In genomic region chr15:39609166-39609918, GRCh38 we compare ENCODE assay signal across 20 cellular contexts. TPM values are rescaled to one million over a fixed set of nuclear protein-coding genes. Genes with fewer than 3 reads are reported as not detected.
DNase-seq lines count a peak whose midpoint lies in the region; ATAC-seq and TF ChIP-seq lines count a peak whose summit lies in the region.
"Had no signal": no experiment of that assay in that cellular context is flagged by ENCODE, and none has a peak within 500 bp of the region (broad histone marks: within the 10 kb centered on the region; RNA-seq: fewer than 3 reads in every experiment).

No MANE protein-coding gene starts in this region.

- no peak overlapping the region for H3K27ac ChIP-seq in neural progenitor cell
- H3K27ac ChIP-seq: A549, RWPE1 had no signal

- no peak for ATAC-seq in effector memory CD8-positive, alpha-beta T cell (replicated peaks)
- ATAC-seq in left colon (peak; percentile 94), GM21723 (IDR thresholded peaks at IDR 0.05; ENCODE audit: unreplicated experiment) (no peak)
- ATAC-seq: A549 had no signal

- H3K9me3 ChIP-seq in neural progenitor cell (ENCODE audit: low read depth): peaks cover 6% of the 10 kb centered on the region
- H3K9me3 ChIP-seq: BE2C had no signal

- no peak overlapping the region for H2AFZ ChIP-seq in neural progenitor cell (replicated peaks)

- H3K4me3 Mint-ChIP-seq in effector memory CD8-positive, alpha-beta T cell: peak overlapping the region; percentile 37
- no peak overlapping the region for H3K4me3 Mint-ChIP-seq in neural progenitor cell

- H4K20me1 ChIP-seq in neural progenitor cell (ENCODE audit: low read depth): no peaks in the 10 kb centered on the region

- H3K4me1 ChIP-seq in neural progenitor cell: no peaks in the 10 kb centered on the region
- H3K4me1 ChIP-seq: A549, BE2C had no signal

- H3K27me3 ChIP-seq in neural progenitor cell: no peaks in the 10 kb centered on the region
- H3K27me3 ChIP-seq: BE2C had no signal

- H3K4me3 ChIP-seq in neural progenitor cell: no peak overlapping the region
- H3K4me3 ChIP-seq: A549 had no signal

- peak overlapping the region; percentile 46 to 83 for H3K27ac Mint-ChIP-seq in effector memory CD8-positive, alpha-beta T cell
- H3K27ac Mint-ChIP-seq in neural progenitor cell: peak overlapping the region; percentile 30
- H3K27ac Mint-ChIP-seq: IgD-negative memory B cell had no signal

- DNase-seq in LoVo (ENCODE audit: low spot score): peak; percentile 61
- no peak for DNase-seq in effector memory CD8-positive, alpha-beta T cell
- peak; percentile 74 to 78 for DNase-seq in left colon
- DNase-seq in neural progenitor cell (ENCODE audit: low spot score): no peak
- no peak for DNase-seq in SKM-1 treated with dmso at 0.1 percent for 144 hours (lab: John Stamatoyannopoulos, UW; ENCODE audit: unreplicated experiment)
- DNase-seq in erythroblast (lab: John Stamatoyannopoulos, UW): no peak
- DNase-seq: BE2C; DMS53; GF-D8; NCI-H1417; NCI-H187; NCI-H226; NCI-H510A treated with DMSO at 0.1 percent for 48 hours; NCI-H748 treated with DMSO at 0.1 percent for 48 hours; NK-92 treated with Interleukin-12 subunit alpha and Interleukin-12 subunit beta, amount 100 ng/mL, for 24 hours; SHP77 treated with DMSO at 0.1 percent for 48 hours had no signal

- H3K9ac ChIP-seq in neural progenitor cell: no peak overlapping the region

- intact Hi-C loops in left colon (cut with DNase I, micrococcal nuclease): no loop called here

- no peak overlapping the region for H3K4me2 ChIP-seq in neural progenitor cell
- H3K4me2 ChIP-seq: A549 had no signal

- no peaks in the 10 kb centered on the region for H3K79me2 ChIP-seq in neural progenitor cell (ENCODE audit: low read depth)

- peaks cover 5 to 16% of the 10 kb centered on the region in 2 donors for H3K9me3 Mint-ChIP-seq in effector memory CD8-positive, alpha-beta T cell
- peaks cover 25% of the 10 kb centered on the region for H3K9me3 Mint-ChIP-seq in neural progenitor cell

- no peaks in the 10 kb centered on the region for H3K36me3 Mint-ChIP-seq in effector memory CD8-positive, alpha-beta T cell (ENCODE audit: insufficient read depth)
- H3K36me3 Mint-ChIP-seq in neural progenitor cell: peaks cover 4% of the 10 kb centered on the region

- no peaks in the 10 kb centered on the region for H3K27me3 Mint-ChIP-seq in effector memory CD8-positive, alpha-beta T cell
- no peaks in the 10 kb centered on the region for H3K27me3 Mint-ChIP-seq in neural progenitor cell (ENCODE audit: insufficient read depth, low read depth)

- H3K4me1 Mint-ChIP-seq in effector memory CD8-positive, alpha-beta T cell (ENCODE audit: low read depth in 2 of 2): peaks cover 13 to 15% of the 10 kb centered on the region in 2 donors
- H3K4me1 Mint-ChIP-seq in neural progenitor cell: no peaks in the 10 kb centered on the region
- H3K4me1 Mint-ChIP-seq: IgD-negative memory B cell had no signal

- TF ChIP-seq CTCF in neural progenitor cell (IDR thresholded peaks at IDR 0.05): no peak

- no peaks in the 10 kb centered on the region for H3F3A ChIP-seq in neural progenitor cell (ENCODE audit: low read depth)

- no peak for TF ChIP-seq POLR2A in erythroblast (IDR thresholded peaks at IDR 0.05; ENCODE audit: low read length)

- no peaks in the 10 kb centered on the region for H3K36me3 ChIP-seq in neural progenitor cell
- H3K36me3 ChIP-seq: BE2C had no signal

RNA-seq across cellular contexts. Expression of gene THBS1, which starts 28.5 kb away (rescaled TPM):
- total RNA-seq in left colon (100 to 1,000 TPM; 174 to 181 TPM), neural progenitor cell (ENCODE audit: low replicate concordance) (14.6 and 17.6 TPM in 2 replicates)

Comparison
In these comparisons a context has a peak if more than half of its experiments do, and no peak if none do; other contexts are left out.
1. DNase-seq: peak in LoVo (single experiment) and left colon (2 of 2); none in effector memory CD8-positive, alpha-beta T cell (0 of 3), neural progenitor cell (single experiment), SKM-1 treated with dmso at 0.1 percent for 144 hours (single experiment) and erythroblast (0 of 2).